17 cellular contexts compared by ENCODE assay signal in the genomic region with DNA sequence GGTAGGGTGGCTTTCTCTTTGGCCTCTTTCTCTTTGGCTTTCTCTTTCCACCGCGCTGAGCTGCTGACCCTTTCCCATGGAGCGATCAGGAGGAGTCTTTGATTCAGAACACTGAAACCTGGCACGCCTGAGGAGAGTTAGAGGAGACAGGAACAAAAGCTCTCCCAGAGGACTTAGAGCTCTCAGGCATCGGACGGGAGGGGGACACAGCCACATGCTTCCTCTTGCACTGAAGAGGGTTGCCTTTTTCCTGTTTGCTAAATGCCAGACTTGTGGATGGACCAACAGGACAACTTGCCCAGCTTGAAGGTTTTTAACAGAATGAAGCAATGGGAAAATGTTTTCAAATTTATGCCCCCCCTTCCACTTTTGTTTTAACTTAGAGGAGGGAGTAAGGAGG. TPM values are rescaled to one million over a fixed set of nuclear protein-coding genes. Genes with fewer than 3 reads are reported as not detected.
A peak's percentile ranks its signal among the peaks of the same experiment; 100 is the strongest.
DNase-seq lines count a peak whose midpoint lies in the region; ATAC-seq and TF ChIP-seq lines count a peak whose summit lies in the region.
"Had no signal": no experiment of that assay in that cellular context is flagged by ENCODE, and none has a peak within 500 bp of the region (broad histone marks: within the 10 kb centered on the region; RNA-seq: fewer than 3 reads in every experiment).

No MANE protein-coding gene starts in this region.

- H3K4me1 Mint-ChIP-seq in naive thymus-derived CD4-positive, alpha-beta T cell: peaks cover 11 to 22% (median 15%) of the 10 kb centered on the region in 7 donors
- H3K4me1 Mint-ChIP-seq in MCF 10A (ENCODE audit: insufficient read depth, unreplicated experiment): peaks cover 17% of the 10 kb centered on the region

- peaks cover 49 to 62% (median 54%) of the 10 kb centered on the region in 10 experiments for H3K4me1 ChIP-seq in BLaER1 treated with 17β-estradiol and CSF1 and Interleukin-3, amounts not matched to agents 10 nM and 100 nM
- peaks cover 8% of the 10 kb centered on the region; the same call in 1 of the 2 replicates for H3K4me1 ChIP-seq in HUES64 (ENCODE audit: insufficient read depth, low read length)
- H3K4me1 ChIP-seq in naive thymus-derived CD4-positive, alpha-beta T cell (ENCODE audit: control insufficient read depth in 2 of 2, insufficient read depth in 2 of 2, low read length in 2 of 2): peaks cover 0 to 9% of the 10 kb centered on the region in 2 donors

- intact Hi-C loops in naive thymus-derived CD4-positive, alpha-beta T cell (cut with micrococcal nuclease): no loop called here
- intact Hi-C loops in MCF 10A (cut with micrococcal nuclease): no loop called here

- DNase-seq in naive thymus-derived CD4-positive, alpha-beta T cell: no peak
- DNase-seq in MCF 10A (ENCODE audit: unreplicated experiment): no peak
- DNase-seq in ecto neural progenitor cell (ENCODE audit: low spot score): no peak
- no peak for DNase-seq in NCI-H2196 (lab: John Stamatoyannopoulos, UW; ENCODE audit: unreplicated experiment)
- DNase-seq: activated naive CD4-positive, alpha-beta T cell treated with anti-CD3 and anti-CD28 coated beads, Interleukin-2, amount 50 U/mL, for 16 hours; C1 segment of cervical spinal cord; effector memory CD8-positive, alpha-beta T cell; NCI-H1092 treated with DMSO at 0.1 percent for 48 hours; occipital lobe; PC-9; SW 1271 had no signal

- no TSS peak for BruUV-seq in MCF 10A (replicated peaks; lab: Mats Ljungman, UMichigan)

- H3K36me3 Mint-ChIP-seq in naive thymus-derived CD4-positive, alpha-beta T cell: peaks cover 0 to 16% (median 7%) of the 10 kb centered on the region in 5 donors
- peaks cover 15% of the 10 kb centered on the region for H3K36me3 Mint-ChIP-seq in MCF 10A (ENCODE audit: insufficient read depth, unreplicated experiment)

- TF ChIP-seq CTCF in MCF 10A (IDR thresholded peaks at IDR 0.05; ENCODE audit: unreplicated experiment): no peak

- H3K4me2 ChIP-seq in BLaER1 treated with 17β-estradiol and CSF1 and Interleukin-3, amounts not matched to agents 10 nM and 100 nM: peak overlapping the region; percentile 79 to 98 (median 92)
- H3K4me2 ChIP-seq: PC-9 had no signal

- H4K20me1 ChIP-seq in BLaER1 treated with 17β-estradiol and CSF1 and Interleukin-3, amounts not matched to agents 10 nM and 100 nM: peaks cover 0 to 43% (median 19%) of the 10 kb centered on the region in 11 experiments; a peak in 14 of 22 replicates

- WGBS in HUES64: 77% methylated on average over 6 of the region's 6 CpGs

- H3K27ac ChIP-seq in BLaER1 treated with 17β-estradiol and CSF1 and Interleukin-3, amounts not matched to agents 10 nM and 100 nM: peak overlapping the region in 9 of 11 experiments; percentile 40 to 79 (median 71); a peak in 18 of 22 replicates
- no peak overlapping the region for H3K27ac ChIP-seq in HUES64 (ENCODE audit: low read depth, low read length)
- peak overlapping the region; percentile 3 for H3K27ac ChIP-seq in angular gyrus (ENCODE audit: low read depth, low read length)
- H3K27ac ChIP-seq in naive thymus-derived CD4-positive, alpha-beta T cell (ENCODE audit: low read depth, low read length): no peak overlapping the region
- H3K27ac ChIP-seq: PC-9 had no signal

- CTCF ChIA-PET in naive thymus-derived CD4-positive, alpha-beta T cell (lab: Charles Lee): interaction anchor here (1.2 kb wide), 1 partner anchor 10 kb away, joined by 3 read pairs; a partner anchor contains a TSS
- CTCF ChIA-PET in MCF 10A (lab: Yijun Ruan, JAX): interaction anchor here (0.6 kb wide), 1 partner anchor 61 kb away, joined by 4 read pairs; no protein-coding TSS in a partner anchor

- H3K9me3 ChIP-seq in BLaER1 treated with 17β-estradiol and CSF1 and Interleukin-3, amounts not matched to agents 10 nM and 100 nM (replicated peaks in 1 of 11): no peaks in the 10 kb centered on the region
- H3K9me3 ChIP-seq in HUES64 (ENCODE audit: insufficient read depth, low read depth, low read length): no peaks in the 10 kb centered on the region
- H3K9me3 ChIP-seq in naive thymus-derived CD4-positive, alpha-beta T cell (ENCODE audit: control insufficient read depth in 2 of 3, low read length in 3 of 3): no peaks in the 10 kb centered on the region

- peaks cover 0 to 3% (median 0%) of the 10 kb centered on the region in 5 donors for H3K27me3 Mint-ChIP-seq in naive thymus-derived CD4-positive, alpha-beta T cell
- H3K27me3 Mint-ChIP-seq in MCF 10A (ENCODE audit: insufficient read depth, unreplicated experiment): no peaks in the 10 kb centered on the region
- H3K27me3 Mint-ChIP-seq: effector memory CD8-positive, alpha-beta T cell had no signal

- peak overlapping the region; percentile 5 to 55 (median 34); a peak in 14 of 20 replicates for H3K4me3 ChIP-seq in BLaER1 treated with 17β-estradiol and CSF1 and Interleukin-3, amounts not matched to agents 10 nM and 100 nM
- H3K4me3 ChIP-seq in HUES64 (ENCODE audit: low read length): no peak overlapping the region
- H3K4me3 ChIP-seq in naive thymus-derived CD4-positive, alpha-beta T cell (ENCODE audit: low read length): no peak overlapping the region
- H3K4me3 ChIP-seq: lung, PC-9 had no signal

- no peak for ATAC-seq in naive thymus-derived CD4-positive, alpha-beta T cell
- no peak for ATAC-seq in HG03097 (IDR thresholded peaks at IDR 0.05; ENCODE audit: low FRiP score, unreplicated experiment)
- ATAC-seq: effector memory CD8-positive, alpha-beta T cell; WTC11 had no signal

- peak overlapping the region in 5 of 9 donors; percentile 4 to 48 (median 31) for H3K27ac Mint-ChIP-seq in naive thymus-derived CD4-positive, alpha-beta T cell
- H3K27ac Mint-ChIP-seq in MCF 10A (ENCODE audit: low read depth, unreplicated experiment): no peak overlapping the region

- POLR2A ChIA-PET in naive thymus-derived CD4-positive, alpha-beta T cell (lab: Charles Lee): interaction anchor here (5.7 kb wide), 1 partner anchor 9 kb away, joined by 58 read pairs; a partner anchor contains a TSS
- POLR2A ChIA-PET in MCF 10A (lab: Yijun Ruan, JAX): interaction anchor here (0.8 to 4.7 kb wide), 2 partner anchors 9 to 32 kb away, joined by 3 to 53 read pairs; a partner anchor contains a TSS

- no peaks in the 10 kb centered on the region for H3K9me3 Mint-ChIP-seq in naive thymus-derived CD4-positive, alpha-beta T cell
- H3K9me3 Mint-ChIP-seq in MCF 10A (ENCODE audit: unreplicated experiment): no peaks in the 10 kb centered on the region
- H3K9me3 Mint-ChIP-seq: effector memory CD8-positive, alpha-beta T cell; WTC11 had no signal

- H3K9ac ChIP-seq in BLaER1 treated with 17β-estradiol and CSF1 and Interleukin-3, amounts not matched to agents 10 nM and 100 nM: peak overlapping the region; percentile 7 to 72 (median 65); a peak in 18 of 22 replicates
- H3K9ac ChIP-seq in HUES64 (ENCODE audit: low read depth, low read length): peak overlapping the region; percentile 14; the same call in 1 of the 2 replicates

- H3K36me3 ChIP-seq in BLaER1 treated with 17β-estradiol and CSF1 and Interleukin-3, amounts not matched to agents 10 nM and 100 nM: peaks cover 11 to 26% (median 21%) of the 10 kb centered on the region in 11 experiments
- H3K36me3 ChIP-seq in HUES64 (ENCODE audit: insufficient read depth, low read length): peaks cover 14% of the 10 kb centered on the region
- peaks cover 0 to 11% (median 4%) of the 10 kb centered on the region in 3 experiments for H3K36me3 ChIP-seq in naive thymus-derived CD4-positive, alpha-beta T cell (ENCODE audit: control insufficient read depth in 2 of 3, insufficient read depth in 3 of 3, low read length in 3 of 3)

- peaks cover 0 to 4% (median 0%) of the 10 kb centered on the region in 11 experiments; a peak in 1 of 22 replicates for H3K27me3 ChIP-seq in BLaER1 treated with 17β-estradiol and CSF1 and Interleukin-3, amounts not matched to agents 10 nM and 100 nM
- H3K27me3 ChIP-seq in HUES64 (ENCODE audit: insufficient read depth, low read length): peaks cover 40% of the 10 kb centered on the region
- no peaks in the 10 kb centered on the region for H3K27me3 ChIP-seq in naive thymus-derived CD4-positive, alpha-beta T cell (ENCODE audit: control insufficient read depth in 2 of 2, insufficient read depth in 2 of 2, low read length in 2 of 2)

- H3K4me3 Mint-ChIP-seq in naive thymus-derived CD4-positive, alpha-beta T cell: peak overlapping the region in 1 of 10 donors; percentile 29
- H3K4me3 Mint-ChIP-seq in MCF 10A (ENCODE audit: unreplicated experiment): no peak overlapping the region
- H3K4me3 Mint-ChIP-seq: effector memory CD8-positive, alpha-beta T cell; WTC11 had no signal

RNA-seq across cellular contexts. Expression of a gene that starts 3.6 kb away (rescaled TPM):
- 5.7 TPM for polyA plus RNA-seq in HUES64 (2013, experiment 1 of 2)
- 9.7 TPM for polyA plus RNA-seq in HUES64 (2013, experiment 2 of 2)
- total RNA-seq in naive thymus-derived CD4-positive, alpha-beta T cell: 100 to 1,000 TPM in 1 of 5 experiments, 10 to 100 TPM in 4; 43.3 to 112 (median 44.2) TPM
- 10 to 100 TPM; 39.4 to 53.2 TPM for polyA plus RNA-seq in naive thymus-derived CD4-positive, alpha-beta T cell
- 34.4 and 43.1 TPM in 2 replicates for total RNA-seq in MCF 10A (2022)

RNA-seq across cellular contexts. Expression of a gene that starts 9.5 kb away (rescaled TPM):
- polyA plus RNA-seq in HUES64 (2013, experiment 1 of 2): 70.9 TPM
- polyA plus RNA-seq in HUES64 (2013, experiment 2 of 2): 74.4 TPM
- 10 to 100 TPM; 69.9 to 88.5 (median 79.3) TPM for total RNA-seq in naive thymus-derived CD4-positive, alpha-beta T cell
- 10 to 100 TPM; 76.3 to 82.7 TPM for polyA plus RNA-seq in naive thymus-derived CD4-positive, alpha-beta T cell
- 99.8 and 144 TPM in 2 replicates for total RNA-seq in MCF 10A (2022)

Comparison
In these comparisons a context has a peak if more than half of its experiments do, and no peak if none do; other contexts are left out.
1. H3K27ac ChIP-seq: peak in BLaER1 treated with 17β-estradiol and CSF1 and Interleukin-3, amounts not matched to agents 10 nM and 100 nM (9 of 11) and angular gyrus (single experiment); none in HUES64 (single experiment) and naive thymus-derived CD4-positive, alpha-beta T cell (single experiment).
2. H3K4me3 ChIP-seq: peak in BLaER1 treated with 17β-estradiol and CSF1 and Interleukin-3, amounts not matched to agents 10 nM and 100 nM (10 of 10); none in HUES64 (single experiment) and naive thymus-derived CD4-positive, alpha-beta T cell (single experiment).